ENCODE assay signal across 8 cellular contexts in the genomic region with DNA sequence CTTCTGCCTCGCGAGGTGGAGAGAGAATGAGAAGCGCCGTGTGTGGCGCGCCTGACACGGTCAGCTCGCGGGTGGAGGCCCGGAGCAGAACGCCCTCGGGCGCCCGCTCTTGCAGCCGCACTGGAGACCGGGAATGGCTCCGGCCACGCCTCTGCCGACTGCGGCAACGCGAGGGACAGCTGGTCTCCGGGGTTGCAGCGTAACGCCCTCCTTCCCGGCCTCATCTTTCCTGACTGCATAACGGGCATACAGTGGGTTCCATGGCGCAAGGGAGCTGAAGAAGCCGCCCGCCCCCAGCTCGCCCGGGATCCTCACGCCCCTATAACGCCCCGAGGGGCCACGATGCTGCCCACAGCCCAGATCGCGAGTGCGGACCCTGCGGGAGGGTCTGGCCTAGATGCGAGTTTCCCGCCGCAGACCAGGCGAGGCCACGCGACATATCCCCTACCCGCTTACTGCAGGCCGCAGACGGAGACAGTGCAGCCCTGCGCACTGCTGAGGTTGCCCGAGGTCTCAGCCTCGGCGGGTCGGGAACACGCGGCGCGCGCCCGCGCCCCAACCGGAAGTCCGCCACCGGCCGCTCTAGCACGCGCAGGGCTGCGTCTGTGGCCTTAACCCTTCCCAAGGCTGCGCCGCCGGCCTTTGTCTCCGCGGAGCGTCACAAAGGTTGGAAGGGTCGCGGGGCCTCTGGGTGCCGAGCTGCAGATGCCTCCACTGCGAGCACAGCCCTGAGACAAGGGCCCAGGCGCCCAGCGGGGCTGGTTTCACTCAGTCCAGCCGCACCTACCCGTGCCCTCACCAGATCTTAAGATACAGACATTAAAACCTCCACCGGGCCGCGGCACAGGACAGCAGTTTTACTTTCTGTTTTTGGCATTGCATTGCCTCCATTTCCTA. TPM values are rescaled to one million over a fixed set of nuclear protein-coding genes. Genes with fewer than 3 reads are reported as not detected.
DNase-seq lines count a peak whose midpoint lies in the region; ATAC-seq and TF ChIP-seq lines count a peak whose summit lies in the region.

No MANE protein-coding gene starts in this region.

- H3K9me3 ChIP-seq in HUES64 (ENCODE audit: insufficient read depth, low read depth, low read length) (no peaks in the 10 kb centered on the region), OCI-LY7 (ENCODE audit: low read length) (no peaks in the 10 kb centered on the region), mucosa of rectum (ENCODE audit: control insufficient read depth in 2 of 2, low read length in 2 of 2) (no peaks in the 10 kb centered on the region)

- peak overlapping the region; percentile 97 for H3K4me2 ChIP-seq in OCI-LY7 (ENCODE audit: low read length)

- TSS peak; percentile 75 for BruUV-seq in OCI-LY7 (replicated peaks; lab: Mats Ljungman, UMichigan)

- POLR2A ChIA-PET in OCI-LY7 (lab: Charles Lee): interaction anchor here (0.9 to 1.5 kb wide), 5 partner anchors 22 to 31 kb away, joined by 3 to 4 read pairs (median 3); no protein-coding TSS in a partner anchor

- H3K27me3 ChIP-seq in HUES64 (ENCODE audit: insufficient read depth, low read length) (peaks cover 43% of the 10 kb centered on the region), mucosa of rectum (ENCODE audit: control insufficient read depth in 2 of 2, insufficient read depth in 2 of 2, low read length in 2 of 2) (no peaks in the 10 kb centered on the region)

- H3K79me2 ChIP-seq in OCI-LY7 (ENCODE audit: insufficient read depth, low read depth, low read length): peaks cover 19% of the 10 kb centered on the region; the same call in 1 of the 2 replicates

- CTCF ChIA-PET in OCI-LY7 (lab: Charles Lee; ENCODE audit: unreplicated experiment): interaction anchor here (1.4 kb wide), 1 partner anchor 61 kb away, joined by 3 read pairs; no protein-coding TSS in a partner anchor

- peak; percentile 63 for ATAC-seq in GM21447 (IDR thresholded peaks at IDR 0.05; ENCODE audit: unreplicated experiment)

- TF ChIP-seq CTCF in OCI-LY7 (conservative IDR thresholded peaks at IDR 0.05; ENCODE audit: low read length): 0 out of 2 replicates have a peak, but pooled peaks have one; percentile 27

- DNase-seq in DMS 273 (lab: John Stamatoyannopoulos, UW; ENCODE audit: unreplicated experiment): peak; percentile 97
- DNase-seq in OCI-LY7 (ENCODE audit: low spot score): peak; percentile 95
- DNase-seq in activated T-cell treated with anti-CD3 and anti-CD28 coated beads, Interleukin-2, amount 50 U/mL, for 1 hour: peak; percentile 94
- peak; percentile 91 to 92 for DNase-seq in erythroblast (lab: John Stamatoyannopoulos, UW)
- DNase-seq in stimulated activated CD8-positive, alpha-beta memory T cell treated with anti-CD3 and anti-CD28 coated beads, Interleukin-4, amount 100 ng/mL, for 4 hours (ENCODE audit: low read depth in 2 of 2, low spot score in 1 of 2): peak; percentile 68 to 81

- H3K4me1 ChIP-seq in HUES64 (ENCODE audit: insufficient read depth, low read length) (peaks cover 8% of the 10 kb centered on the region; the same call in 1 of the 2 replicates), OCI-LY7 (ENCODE audit: insufficient read depth, low read length, poor library complexity, severe bottlenecking) (peaks cover 34% of the 10 kb centered on the region), mucosa of rectum (ENCODE audit: control insufficient read depth in 2 of 2, insufficient read depth in 2 of 2, low read length in 2 of 2) (peaks cover 17 to 23% of the 10 kb centered on the region in 2 donors)

- peak overlapping the region; percentile 87 for H3K4me3 ChIP-seq in HUES64 (ENCODE audit: low read length)
- H3K4me3 ChIP-seq in OCI-LY7 (ENCODE audit: low read depth, low read length, poor library complexity, severe bottlenecking): peak overlapping the region; percentile 89
- H3K4me3 ChIP-seq in mucosa of rectum (ENCODE audit: low read length in 2 of 2): peak overlapping the region; percentile 75 to 96

- H3K9me2 ChIP-seq in OCI-LY7 (ENCODE audit: insufficient read depth, low read length): no peaks in the 10 kb centered on the region

- WGBS in HUES64: under 1% methylated on average over 85 of the region's 85 CpGs

- TF ChIP-seq POLR2A in erythroblast (IDR thresholded peaks at IDR 0.05; ENCODE audit: low read length): peak; percentile 95

- H3K9ac ChIP-seq in HUES64 (ENCODE audit: low read depth, low read length): peak overlapping the region; percentile 97
- peak overlapping the region; percentile 92 to 95 for H3K9ac ChIP-seq in mucosa of rectum (ENCODE audit: low read depth in 1 of 2, low read length in 2 of 2)

- peaks cover 9% of the 10 kb centered on the region; the same call in 1 of the 2 replicates for H3K36me3 ChIP-seq in HUES64 (ENCODE audit: insufficient read depth, low read length)
- peaks cover 8% of the 10 kb centered on the region for H3K36me3 ChIP-seq in OCI-LY7 (ENCODE audit: insufficient read depth, low read length)
- H3K36me3 ChIP-seq in mucosa of rectum (ENCODE audit: control insufficient read depth in 2 of 2, insufficient read depth in 2 of 2, low read length in 2 of 2): peaks cover 7 to 10% of the 10 kb centered on the region in 2 donors

- no peaks in the 10 kb centered on the region for H4K20me1 ChIP-seq in OCI-LY7 (ENCODE audit: insufficient read depth, low read length)

- peak overlapping the region; percentile 59; the same call in 1 of the 2 replicates for H2AFZ ChIP-seq in OCI-LY7 (ENCODE audit: low read length)

- H3K27ac ChIP-seq in HUES64 (ENCODE audit: low read depth, low read length) (peak overlapping the region; percentile 79), OCI-LY7 (ENCODE audit: low read depth, low read length, poor library complexity, severe bottlenecking) (peak overlapping the region; percentile 78), mucosa of rectum (ENCODE audit: low read depth in 2 of 2, low read length in 2 of 2) (peak overlapping the region; percentile 94 to 97)

- intact Hi-C loops in OCI-LY7 (cut with micrococcal nuclease; ENCODE audit: unreplicated experiment): loop anchor here (1.0 kb wide), 2 partner anchors 31 to 47 kb away; no protein-coding TSS in a partner anchor

RNA-seq across cellular contexts. Expression of a gene that starts 18.8 kb away (rescaled TPM):
- polyA plus RNA-seq in HUES64 (2013, experiment 1 of 2): 19.2 TPM
- polyA plus RNA-seq in HUES64 (2013, experiment 2 of 2): 20.5 TPM
- 17.8 and 20.6 TPM in 2 replicates for total RNA-seq in OCI-LY7 (2014; rRNA removed; shearing (Covaris generic))
- total RNA-seq in OCI-LY7 (2022): 11.0 and 11.5 TPM in 2 replicates

RNA-seq across cellular contexts. Expression of a gene that starts 21.3 kb away (rescaled TPM):
- polyA plus RNA-seq in HUES64 (2013, experiment 1 of 2): 1.0 TPM
- polyA plus RNA-seq in HUES64 (2013, experiment 2 of 2): 1.6 TPM
- total RNA-seq in OCI-LY7 (2014; rRNA removed; shearing (Covaris generic)): 0.09 and 0.21 TPM in 2 replicates
- 0.46 and 0.68 TPM in 2 replicates for total RNA-seq in OCI-LY7 (2022)

RNA-seq across cellular contexts. Expression of a gene that starts 48.3 kb away (rescaled TPM):
- 53.0 TPM for polyA plus RNA-seq in HUES64 (2013, experiment 1 of 2)
- polyA plus RNA-seq in HUES64 (2013, experiment 2 of 2): 53.0 TPM
- total RNA-seq in OCI-LY7 (2014; rRNA removed; shearing (Covaris generic)): 16.1 and 16.2 TPM in 2 replicates
- 30.2 and 34.8 TPM in 2 replicates for total RNA-seq in OCI-LY7 (2022)

Comparison
In these comparisons a context has a peak if more than half of its experiments do, and no peak if none do; other contexts are left out.
1. Peak in every context shown above with its lines: DNase-seq, ATAC-seq, H3K4me3 ChIP-seq and H3K27ac ChIP-seq.